ENCODE assay signal across 12 cellular contexts in the genomic region with DNA sequence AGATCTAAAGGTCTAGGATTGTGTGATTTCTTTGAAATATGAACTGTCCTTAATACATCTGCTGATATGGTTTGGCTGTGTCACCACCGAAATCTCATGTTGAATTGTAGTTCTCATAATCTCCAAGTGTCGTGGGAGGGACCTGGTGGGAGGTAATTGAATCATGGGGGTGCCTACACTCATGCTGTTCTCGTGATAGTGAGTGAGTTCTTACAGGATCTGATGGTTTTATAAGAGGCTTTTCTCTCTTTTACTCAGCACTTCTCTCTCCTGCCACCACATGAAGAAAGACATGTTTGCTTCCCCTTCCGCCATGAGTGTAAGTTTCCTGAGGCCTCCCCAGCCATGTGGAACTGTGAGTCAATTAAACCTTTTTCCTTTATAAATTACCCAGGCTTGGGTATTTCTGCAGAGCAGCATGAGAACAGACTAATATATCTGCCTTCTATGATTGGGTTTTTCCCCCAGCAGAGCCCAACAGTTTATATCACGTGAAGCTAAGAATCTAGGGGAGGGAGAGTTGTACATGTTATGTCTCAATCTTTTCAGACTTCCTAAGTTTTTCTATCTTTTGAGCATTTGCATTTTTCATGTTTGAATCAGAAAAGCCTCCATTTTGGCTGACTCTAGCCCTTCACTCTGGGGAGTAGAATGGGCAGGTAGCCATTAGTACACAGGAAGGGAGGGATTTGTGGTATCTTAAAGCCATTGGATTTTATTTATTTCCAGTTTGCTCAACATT. TPM values are rescaled to one million over a fixed set of nuclear protein-coding genes. Genes with fewer than 3 reads are reported as not detected.
DNase-seq lines count a peak whose midpoint lies in the region; ATAC-seq and TF ChIP-seq lines count a peak whose summit lies in the region.
"Had no signal": no experiment of that assay in that cellular context is flagged by ENCODE, and none has a peak within 500 bp of the region (broad histone marks: within the 10 kb centered on the region; RNA-seq: fewer than 3 reads in every experiment).

No MANE protein-coding gene starts in this region.

- H3K9me2 ChIP-seq in OCI-LY7 (ENCODE audit: insufficient read depth, low read length), result no peaks in the 10 kb centered on the region

- DNase-seq in left ventricle myocardium superior (no peak), right atrium auricular region (ENCODE audit: low spot score) (no peak), mesothelial cell of epicardium (ENCODE audit: low spot score in 2 of 2, unreplicated experiment in 2 of 2) (no peak), upper lobe of right lung (no peak), OCI-LY7 (ENCODE audit: low spot score) (no peak), Peyer's patch (no peak)
- DNase-seq in activated T-cell treated with anti-CD3 and anti-CD28 coated beads, Interleukin-2, amount 50 U/mL, for 72 hours, result peak; percentile 42 to 54
- DNase-seq: COR-L47, islet precursor cell, NCI-H2081 treated with DMSO at 0.1 percent for 48 hours had no signal

- H3K27ac Mint-ChIP-seq in activated T-cell treated with anti-CD3 and anti-CD28 coated beads, Interleukin-2, amount 50 U/mL, for 72 hours, result peak overlapping the region; percentile 42
- H3K27ac Mint-ChIP-seq in mesothelial cell of epicardium, result peak overlapping the region; percentile 67

- H3K79me2 ChIP-seq in OCI-LY7 (ENCODE audit: insufficient read depth, low read depth, low read length), result no peaks in the 10 kb centered on the region

- no peak overlapping the region for H3K4me3 ChIP-seq in right atrium auricular region
- H3K4me3 ChIP-seq in upper lobe of right lung, result no peak overlapping the region
- no peak overlapping the region for H3K4me3 ChIP-seq in OCI-LY7 (ENCODE audit: low read depth, low read length, poor library complexity, severe bottlenecking)
- H3K4me3 ChIP-seq in Peyer's patch, result no peak overlapping the region

- H3K27me3 ChIP-seq in right atrium auricular region, result no peaks in the 10 kb centered on the region
- H3K27me3 ChIP-seq in upper lobe of right lung, result no peaks in the 10 kb centered on the region
- no peaks in the 10 kb centered on the region for H3K27me3 ChIP-seq in Peyer's patch

- H3K9me3 ChIP-seq in right atrium auricular region, result no peaks in the 10 kb centered on the region
- H3K9me3 ChIP-seq in upper lobe of right lung, result no peaks in the 10 kb centered on the region
- no peaks in the 10 kb centered on the region for H3K9me3 ChIP-seq in OCI-LY7 (ENCODE audit: low read length)
- H3K9me3 ChIP-seq in Peyer's patch, result no peaks in the 10 kb centered on the region

- no peak for TF ChIP-seq POLR2A in Peyer's patch (IDR thresholded peaks at IDR 0.05)

- H3K27ac ChIP-seq in right atrium auricular region (no peak overlapping the region), upper lobe of right lung (no peak overlapping the region), OCI-LY7 (ENCODE audit: low read depth, low read length, poor library complexity, severe bottlenecking) (no peak overlapping the region), Peyer's patch (no peak overlapping the region)

- H3K36me3 ChIP-seq in right atrium auricular region, result no peaks in the 10 kb centered on the region
- H3K36me3 ChIP-seq in upper lobe of right lung, result no peaks in the 10 kb centered on the region
- H3K36me3 ChIP-seq in OCI-LY7 (ENCODE audit: insufficient read depth, low read length), result no peaks in the 10 kb centered on the region
- no peaks in the 10 kb centered on the region for H3K36me3 ChIP-seq in Peyer's patch

- POLR2A ChIA-PET in OCI-LY7 (lab: Charles Lee), result no interaction called here

- BruUV-seq in OCI-LY7 (replicated peaks; lab: Mats Ljungman, UMichigan), result no TSS peak

- H3K36me3 Mint-ChIP-seq in activated T-cell treated with anti-CD3 and anti-CD28 coated beads, Interleukin-2, amount 50 U/mL, for 72 hours (ENCODE audit: insufficient read depth in 2 of 2), result peaks cover 11 to 17% of the 10 kb centered on the region in 2 donors
- H3K36me3 Mint-ChIP-seq in mesothelial cell of epicardium, result no peaks in the 10 kb centered on the region

- no peak overlapping the region for H3K4me2 ChIP-seq in OCI-LY7 (ENCODE audit: low read length)

- H3K4me1 Mint-ChIP-seq in activated T-cell treated with anti-CD3 and anti-CD28 coated beads, Interleukin-2, amount 50 U/mL, for 72 hours (ENCODE audit: low read depth), result peaks cover 43% of the 10 kb centered on the region
- H3K4me1 Mint-ChIP-seq in mesothelial cell of epicardium, result peaks cover 9% of the 10 kb centered on the region

- peaks cover 64% of the 10 kb centered on the region for H3K27me3 Mint-ChIP-seq in activated T-cell treated with anti-CD3 and anti-CD28 coated beads, Interleukin-2, amount 50 U/mL, for 72 hours (ENCODE audit: low read depth)
- H3K27me3 Mint-ChIP-seq in mesothelial cell of epicardium (ENCODE audit: low read depth), result no peaks in the 10 kb centered on the region

- H3K4me1 ChIP-seq in right atrium auricular region (no peaks in the 10 kb centered on the region), upper lobe of right lung (no peaks in the 10 kb centered on the region), OCI-LY7 (ENCODE audit: insufficient read depth, low read length, poor library complexity, severe bottlenecking) (no peaks in the 10 kb centered on the region), Peyer's patch (no peaks in the 10 kb centered on the region)

- TF ChIP-seq CTCF in right atrium auricular region (IDR thresholded peaks at IDR 0.05) (no peak), mesothelial cell of epicardium (IDR thresholded peaks at IDR 0.05; ENCODE audit: unreplicated experiment) (no peak), upper lobe of right lung (IDR thresholded peaks at IDR 0.05) (no peak), OCI-LY7 (conservative IDR thresholded peaks at IDR 0.05; ENCODE audit: low read length) (no peak), Peyer's patch (IDR thresholded peaks at IDR 0.05) (no peak)

- H4K20me1 ChIP-seq in OCI-LY7 (ENCODE audit: insufficient read depth, low read length), result no peaks in the 10 kb centered on the region

- ATAC-seq in left ventricle myocardium superior, result peak; percentile 71
- peak; percentile 87 to 91 for ATAC-seq in activated T-cell treated with anti-CD3 and anti-CD28 coated beads, Interleukin-2, amount 50 U/mL, for 72 hours (replicated peaks in 1 of 2)
- ATAC-seq in upper lobe of right lung, result no peak
- no peak for ATAC-seq in HG02798 (IDR thresholded peaks at IDR 0.05; ENCODE audit: poor library complexity, unreplicated experiment)
- ATAC-seq: HCT116 had no signal

- no peak overlapping the region for H2AFZ ChIP-seq in OCI-LY7 (ENCODE audit: low read length)

- CTCF ChIA-PET in OCI-LY7 (lab: Charles Lee; ENCODE audit: unreplicated experiment), result no interaction called here

- H3K4me3 Mint-ChIP-seq in activated T-cell treated with anti-CD3 and anti-CD28 coated beads, Interleukin-2, amount 50 U/mL, for 72 hours, result peak overlapping the region in 1 of 2 donors; percentile 27
- H3K4me3 Mint-ChIP-seq in mesothelial cell of epicardium, result no peak overlapping the region

- intact Hi-C loops in left ventricle myocardium superior (cut with micrococcal nuclease), result no loop called here
- intact Hi-C loops in upper lobe of right lung (cut with DNase I), result no loop called here
- intact Hi-C loops in OCI-LY7 (cut with micrococcal nuclease; ENCODE audit: unreplicated experiment), result no loop called here

- H3K9me3 Mint-ChIP-seq in activated T-cell treated with anti-CD3 and anti-CD28 coated beads, Interleukin-2, amount 50 U/mL, for 72 hours, result peaks cover 0 to 6% of the 10 kb centered on the region in 2 donors
- H3K9me3 Mint-ChIP-seq in mesothelial cell of epicardium, result peaks cover 34% of the 10 kb centered on the region

RNA-seq across cellular contexts. Expression of a gene that starts 58.9 kb away (rescaled TPM):
- not detected for total RNA-seq in left ventricle myocardium superior
- not detected for total RNA-seq in right atrium auricular region
- 1 to 10 TPM; 1.1 to 1.3 TPM for total RNA-seq in activated T-cell treated with anti-CD3 and anti-CD28 coated beads, Interleukin-2, amount 50 U/mL, for 72 hours
- 10.1 to 14.5 TPM (median 10.4 TPM) in 3 replicates for total RNA-seq in mesothelial cell of epicardium
- not detected for total RNA-seq in upper lobe of right lung
- 0.28 TPM in 1 of 2 replicates, not detected in the other for total RNA-seq in OCI-LY7 (2014; rRNA removed; shearing (Covaris generic))
- total RNA-seq in OCI-LY7 (2022), result not detected in 2 replicates
- total RNA-seq in Peyer's patch, result not detected

Comparison
In these comparisons a context has a peak if more than half of its experiments do, and no peak if none do; other contexts are left out.
1. ATAC-seq: peak in left ventricle myocardium superior (single experiment) and activated T-cell treated with anti-CD3 and anti-CD28 coated beads, Interleukin-2, amount 50 U/mL, for 72 hours (2 of 2); none in upper lobe of right lung (single experiment) and HG02798 (single experiment).
2. DNase-seq: peak in activated T-cell treated with anti-CD3 and anti-CD28 coated beads, Interleukin-2, amount 50 U/mL, for 72 hours (2 of 2); none in left ventricle myocardium superior (single experiment), right atrium auricular region (single experiment), mesothelial cell of epicardium (0 of 2), upper lobe of right lung (single experiment), OCI-LY7 (single experiment) and Peyer's patch (0 of 3).